1 cellular context compared by ENCODE assay signal in genomic region chr9:33202552-33203300, GRCh38.
A peak's percentile ranks its signal among the peaks of the same experiment; 100 is the strongest.
TF ChIP-seq lines count a peak whose summit lies in the region.

No MANE protein-coding gene starts in this region.

TF ChIP-seq in GM12878, 131 proteins besides CTCF, POLR2A, EP300 and RAD21 (continued from another document):
- TF ChIP-seq REST (IDR thresholded peaks at IDR 0.05; ENCODE audit: low read depth, low read length): no peak
- 0 out of 2 replicates have a peak, but pooled peaks have one; percentile 44 for TF ChIP-seq ATF2 (IDR thresholded peaks at IDR 0.05; ENCODE audit: low read length)
- peak; percentile 60 for TF ChIP-seq MLLT1 (IDR thresholded peaks at IDR 0.05)
- TF ChIP-seq HDAC6 (IDR thresholded peaks at IDR 0.05; ENCODE audit: unreplicated experiment): no peak
- TF ChIP-seq, protein P1, sequence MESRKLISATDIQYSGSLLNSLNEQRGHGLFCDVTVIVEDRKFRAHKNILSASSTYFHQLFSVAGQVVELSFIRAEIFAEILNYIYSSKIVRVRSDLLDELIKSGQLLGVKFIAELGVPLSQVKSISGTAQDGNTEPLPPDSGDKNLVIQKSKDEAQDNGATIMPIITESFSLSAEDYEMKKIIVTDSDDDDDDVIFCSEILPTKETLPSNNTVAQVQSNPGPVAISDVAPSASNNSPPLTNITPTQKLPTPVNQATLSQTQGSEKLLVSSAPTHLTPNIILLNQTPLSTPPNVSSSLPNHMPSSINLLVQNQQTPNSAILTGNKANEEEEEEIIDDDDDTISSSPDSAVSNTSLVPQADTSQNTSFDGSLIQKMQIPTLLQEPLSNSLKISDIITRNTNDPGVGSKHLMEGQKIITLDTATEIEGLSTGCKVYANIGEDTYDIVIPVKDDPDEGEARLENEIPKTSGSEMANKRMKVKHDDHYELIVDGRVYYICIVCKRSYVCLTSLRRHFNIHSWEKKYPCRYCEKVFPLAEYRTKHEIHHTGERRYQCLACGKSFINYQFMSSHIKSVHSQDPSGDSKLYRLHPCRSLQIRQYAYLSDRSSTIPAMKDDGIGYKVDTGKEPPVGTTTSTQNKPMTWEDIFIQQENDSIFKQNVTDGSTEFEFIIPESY (IDR thresholded peaks at IDR 0.05): no peak
- TF ChIP-seq PAX5 (IDR thresholded peaks at IDR 0.05; ENCODE audit: borderline replicate concordance, low read depth, low read length): peak; percentile 92
- peak; percentile 74; the same call in 1 of the 2 replicates for TF ChIP-seq NBN (IDR thresholded peaks at IDR 0.05)
- TF ChIP-seq MYC (IDR thresholded peaks at IDR 0.05; ENCODE audit: insufficient read depth, insufficient read length, insufficient replicate concordance, low read length, severe bottlenecking): no peak
- TF ChIP-seq HSF1 (IDR thresholded peaks at IDR 0.05; ENCODE audit: low read depth, low read length): no peak
- TF ChIP-seq ETV6 (conservative IDR thresholded peaks at IDR 0.05 in 1 of 2, IDR thresholded peaks at IDR 0.05 in 1 of 2; ENCODE audit: borderline replicate concordance in 1 of 2, low read depth in 1 of 2): no peak; a peak in 1 of 4 replicates
- no peak for TF ChIP-seq ZBTB40 (IDR thresholded peaks at IDR 0.05; ENCODE audit: borderline replicate concordance)
- peak; percentile 95 for TF ChIP-seq RUNX3 (IDR thresholded peaks at IDR 0.05; ENCODE audit: low read length)
TF ChIP-seq in GM12878: peak in this region for 28.
